ENCODE assay signal across 1 cellular context in genomic region chr17:8673621-8674020, GRCh38.
A peak's percentile ranks its signal among the peaks of the same experiment; 100 is the strongest.
TF ChIP-seq lines count a peak whose summit lies in the region.

No MANE protein-coding gene starts in this region.

TF ChIP-seq in SK-N-SH treated with all-trans-retinoic acid at 6 μM for 48 hours, 23 proteins besides CTCF, POLR2A, EP300 and RAD21 (continued from another document):
- peak; percentile 79; the same call in 1 of the 2 replicates for TF ChIP-seq PATZ1 (CRISPR knock-in tag; IDR thresholded peaks at IDR 0.05; ENCODE audit: borderline replicate concordance)
- TF ChIP-seq ZFP30 (CRISPR knock-in tag; IDR thresholded peaks at IDR 0.05) = no peak
- TF ChIP-seq CSDC2 (CRISPR knock-in tag; IDR thresholded peaks at IDR 0.05) = peak; percentile 30; the same call in 1 of the 2 replicates
- TF ChIP-seq ZNF70 (CRISPR knock-in tag; IDR thresholded peaks at IDR 0.05) = no peak
- TF ChIP-seq BACH2 (CRISPR knock-in tag; IDR thresholded peaks at IDR 0.05; ENCODE audit: borderline replicate concordance) = no peak
- TF ChIP-seq ZNF8 (CRISPR knock-in tag; IDR thresholded peaks at IDR 0.05) = peak; percentile 40; the same call in 1 of the 2 replicates
- TF ChIP-seq ZC3H10 (CRISPR knock-in tag; IDR thresholded peaks at IDR 0.05) = no peak
- TF ChIP-seq ESRRG (CRISPR knock-in tag; IDR thresholded peaks at IDR 0.05) = peak; percentile 96
- no peak for TF ChIP-seq POU6F1 (CRISPR knock-in tag; IDR thresholded peaks at IDR 0.05; ENCODE audit: borderline replicate concordance, low read depth)
- no peak for TF ChIP-seq PPARA (CRISPR knock-in tag; IDR thresholded peaks at IDR 0.05; ENCODE audit: borderline replicate concordance)
- peak; percentile 96 for TF ChIP-seq ISL1 (CRISPR knock-in tag; IDR thresholded peaks at IDR 0.05)
- TF ChIP-seq CREB5 (CRISPR knock-in tag; IDR thresholded peaks at IDR 0.05; ENCODE audit: low read depth) = peak; percentile 92
- TF ChIP-seq ZNF565 (CRISPR knock-in tag; conservative IDR thresholded peaks at IDR 0.05; ENCODE audit: low read depth) = no peak
- TF ChIP-seq RARB (CRISPR knock-in tag; IDR thresholded peaks at IDR 0.05) = no peak
- TF ChIP-seq TOX (CRISPR knock-in tag; IDR thresholded peaks at IDR 0.05; ENCODE audit: borderline replicate concordance) = no peak
- no peak for TF ChIP-seq ARNTL (CRISPR knock-in tag; IDR thresholded peaks at IDR 0.05; ENCODE audit: borderline replicate concordance, low read depth)
